ENCODE assay signal across 1 cellular context in genomic region chr16:704047-704446, GRCh38.
TF ChIP-seq lines count a peak whose summit lies in the region.

No MANE protein-coding gene starts in this region.

TF ChIP-seq in neural cell, 6 proteins besides CTCF, POLR2A, EP300 and RAD21 (continued from another document):
- TF ChIP-seq REST (IDR thresholded peaks at IDR 0.05; ENCODE audit: borderline replicate concordance), result no peak
